ENCODE assay signal across 14 cellular contexts in the genomic region with DNA sequence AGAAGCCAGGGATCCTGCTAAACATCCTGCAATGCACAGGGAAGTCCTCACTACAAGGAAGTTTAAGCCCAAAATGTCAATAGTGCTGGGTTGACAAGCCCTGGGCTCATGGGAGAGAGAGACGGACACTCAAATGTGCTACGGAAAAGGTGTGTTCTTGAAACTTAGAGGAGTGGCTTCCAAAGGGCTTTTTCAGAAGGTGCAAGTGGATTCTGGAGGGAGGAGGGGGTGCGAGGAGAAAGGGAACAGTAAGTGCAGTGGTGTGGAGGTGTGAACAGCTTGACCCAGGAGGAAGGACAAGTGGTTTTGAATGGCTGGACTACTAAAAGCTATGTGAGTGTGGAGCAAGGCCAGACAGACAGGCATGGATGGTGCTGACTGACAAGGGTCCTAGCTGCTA. TPM values are rescaled to one million over a fixed set of nuclear protein-coding genes. Genes with fewer than 3 reads are reported as not detected.
A peak's percentile ranks its signal among the peaks of the same experiment; 100 is the strongest.
DNase-seq lines count a peak whose midpoint lies in the region; ATAC-seq and TF ChIP-seq lines count a peak whose summit lies in the region.
"Had no signal": no experiment of that assay in that cellular context is flagged by ENCODE, and none has a peak within 500 bp of the region (broad histone marks: within the 10 kb centered on the region; RNA-seq: fewer than 3 reads in every experiment).

No MANE protein-coding gene starts in this region.

- no peak for TF ChIP-seq CTCF in glutamatergic neuron (IDR thresholded peaks at IDR 0.05; ENCODE audit: partially characterized antibody, unreplicated experiment)

- intact Hi-C loops in sciatic nerve (cut with DNase I): no loop called here

- peak overlapping the region; percentile 77 for H3K27ac Mint-ChIP-seq in glutamatergic neuron (ENCODE audit: unreplicated experiment)
- H3K27ac Mint-ChIP-seq: B cell; CD4-positive, alpha-beta T cell; H9 had no signal

- H3K4me1 Mint-ChIP-seq in glutamatergic neuron (ENCODE audit: low read depth, unreplicated experiment): peaks cover 18% of the 10 kb centered on the region

- H3K36me3 Mint-ChIP-seq in glutamatergic neuron (ENCODE audit: unreplicated experiment): no peaks in the 10 kb centered on the region

- peaks cover 3% of the 10 kb centered on the region for H3K27me3 Mint-ChIP-seq in glutamatergic neuron (ENCODE audit: unreplicated experiment)
- H3K27me3 Mint-ChIP-seq: CD4-positive, alpha-beta T cell had no signal

- DNase-seq in glutamatergic neuron (no peak), mesenteric fat pad (ENCODE audit: low spot score) (peak; percentile 24), sciatic nerve (ENCODE audit: low spot score) (peak; percentile 7), UCSD-AML1 (lab: John Stamatoyannopoulos, UW; ENCODE audit: unreplicated experiment) (no peak)
- DNase-seq: C1 segment of cervical spinal cord; Calu3; CD4-positive, alpha-beta T cell; DMS 273 treated with DMSO at 0.1 percent for 48 hours; GM23248; H9 had no signal

- ATAC-seq in sciatic nerve (no peak), GM19463 (IDR thresholded peaks at IDR 0.05; ENCODE audit: unreplicated experiment) (no peak), HG02885 (IDR thresholded peaks at IDR 0.05; ENCODE audit: poor library complexity, unreplicated experiment) (no peak), GM18498 (IDR thresholded peaks at IDR 0.05; ENCODE audit: unreplicated experiment) (no peak)

- peaks cover 2% of the 10 kb centered on the region for H3K9me3 Mint-ChIP-seq in glutamatergic neuron (ENCODE audit: unreplicated experiment)
- H3K9me3 Mint-ChIP-seq: CD4-positive, alpha-beta T cell; H9 had no signal

- H3K4me3 Mint-ChIP-seq in glutamatergic neuron (ENCODE audit: unreplicated experiment): no peak overlapping the region
- H3K4me3 Mint-ChIP-seq: B cell; CD4-positive, alpha-beta T cell; H9 had no signal

RNA-seq across cellular contexts. Expression of a gene that starts 50.4 kb away (rescaled TPM):
- total RNA-seq in glutamatergic neuron (ENCODE audit: unreplicated experiment) (178 TPM), mesenteric fat pad (1.1 TPM), sciatic nerve (4.8 TPM)
- total RNA-seq: CD4-positive, alpha-beta T cell; GM23248 had no signal

Comparison
In these comparisons a context has a peak if more than half of its experiments do, and no peak if none do; other contexts are left out.
1. DNase-seq: peak in mesenteric fat pad (single experiment) and sciatic nerve (single experiment); none in glutamatergic neuron (single experiment) and UCSD-AML1 (single experiment).
2. RNA of a gene that starts 50.4 kb away (total RNA-seq): 178 TPM in glutamatergic neuron (single experiment); 4.8 TPM in sciatic nerve (single experiment) and 1.1 TPM in mesenteric fat pad (single experiment); every median in the first group is over 10 times any median in the second.